In genomic region chr5:14505310-14506140, GRCh38 we compare ENCODE assay signal across 1 cellular context.
TF ChIP-seq lines count a peak whose summit lies in the region.

No MANE protein-coding gene starts in this region.

TF ChIP-seq in HepG2, 621 proteins besides CTCF, POLR2A, EP300 and RAD21 (continued from another document):
- TF ChIP-seq ZEB1 (IDR thresholded peaks at IDR 0.05; ENCODE audit: insufficient replicate concordance, low read depth) (no peak), ZKSCAN8 (CRISPR knock-in tag; IDR thresholded peaks at IDR 0.05; ENCODE audit: borderline replicate concordance) (no peak), ZNF839 (CRISPR knock-in tag; IDR thresholded peaks at IDR 0.05; ENCODE audit: borderline replicate concordance) (no peak), ZBTB7A (CRISPR knock-in tag; IDR thresholded peaks at IDR 0.05) (no peak), NFKBIZ (CRISPR knock-in tag; IDR thresholded peaks at IDR 0.05) (no peak), FOXJ3 (CRISPR knock-in tag; IDR thresholded peaks at IDR 0.05; ENCODE audit: borderline replicate concordance) (no peak)
- TF ChIP-seq, protein P1, sequence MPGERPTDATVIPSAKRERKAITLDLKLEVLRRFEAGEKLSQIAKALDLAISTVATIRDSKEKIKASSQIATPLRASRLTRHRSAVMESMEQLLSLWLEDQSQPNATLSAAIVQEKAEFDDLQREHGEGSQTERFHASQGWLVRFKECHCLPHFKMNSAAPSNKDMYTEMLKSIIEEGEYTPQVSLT (CRISPR knock-in tag; IDR thresholded peaks at IDR 0.05; ENCODE audit: borderline replicate concordance, low read depth), result no peak
- TF ChIP-seq, protein P2, sequence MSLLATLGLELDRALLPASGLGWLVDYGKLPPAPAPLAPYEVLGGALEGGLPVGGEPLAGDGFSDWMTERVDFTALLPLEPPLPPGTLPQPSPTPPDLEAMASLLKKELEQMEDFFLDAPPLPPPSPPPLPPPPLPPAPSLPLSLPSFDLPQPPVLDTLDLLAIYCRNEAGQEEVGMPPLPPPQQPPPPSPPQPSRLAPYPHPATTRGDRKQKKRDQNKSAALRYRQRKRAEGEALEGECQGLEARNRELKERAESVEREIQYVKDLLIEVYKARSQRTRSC (CRISPR knock-in tag; IDR thresholded peaks at IDR 0.05; ENCODE audit: low read depth), result no peak
